ENCODE assay signal across 12 cellular contexts in genomic region chr16:31130899-31131298, GRCh38. TPM values are rescaled to one million over a fixed set of nuclear protein-coding genes. Genes with fewer than 3 reads are reported as not detected.
DNase-seq lines count a peak whose midpoint lies in the region; ATAC-seq and TF ChIP-seq lines count a peak whose summit lies in the region.
"Had no signal": no experiment of that assay in that cellular context is flagged by ENCODE, and none has a peak within 500 bp of the region (broad histone marks: within the 10 kb centered on the region; RNA-seq: fewer than 3 reads in every experiment).

No MANE protein-coding gene starts in this region.

- H3K4me1 ChIP-seq in breast epithelium (peaks cover 4 to 55% of the 10 kb centered on the region in 2 donors), left lung (peaks cover 17 to 85% of the 10 kb centered on the region in 2 donors), tibial nerve (peaks cover 0 to 43% (median 2%) of the 10 kb centered on the region in 4 donors)

- 72 to 76% methylated on average over 5 to 6 of the region's 6 CpGs for WGBS in tibial nerve, 2 donors

- H3K9me3 Mint-ChIP-seq in endothelial cell (ENCODE audit: unreplicated experiment) = no peaks in the 10 kb centered on the region
- H3K9me3 Mint-ChIP-seq: activated T-helper 17 cell treated with anti-CD3 and anti-CD28 coated beads, Interleukin-2, amount 50 U/mL, for 72 hours; CD8-positive, alpha-beta T cell had no signal

- no peak overlapping the region for H3K27ac Mint-ChIP-seq in endothelial cell (ENCODE audit: unreplicated experiment)
- H3K27ac Mint-ChIP-seq: activated T-helper 17 cell treated with anti-CD3 and anti-CD28 coated beads, Interleukin-2, amount 50 U/mL, for 72 hours; CD8-positive, alpha-beta T cell had no signal

- peak overlapping the region in 1 of 3 donors; percentile 40 for H3K4me3 ChIP-seq in breast epithelium
- no peak overlapping the region for H3K4me3 ChIP-seq in left lung
- H3K4me3 ChIP-seq in tibial nerve = no peak overlapping the region

- peak overlapping the region; percentile 95 for H3K27ac ChIP-seq in breast epithelium
- peak overlapping the region; percentile 90 to 97 for H3K27ac ChIP-seq in left lung
- H3K27ac ChIP-seq in tibial nerve = peak overlapping the region in 3 of 4 donors; percentile 47 to 85 (median 84)

- peaks cover 8% of the 10 kb centered on the region for H3K4me1 Mint-ChIP-seq in endothelial cell (ENCODE audit: unreplicated experiment)

- H3K36me3 Mint-ChIP-seq in endothelial cell (ENCODE audit: low read depth, unreplicated experiment) = peaks cover 30% of the 10 kb centered on the region

- TF ChIP-seq CTCF in breast epithelium (IDR thresholded peaks at IDR 0.05) (no peak), left lung (IDR thresholded peaks at IDR 0.05) (no peak), tibial nerve (IDR thresholded peaks at IDR 0.05) (no peak), endothelial cell (IDR thresholded peaks at IDR 0.05; ENCODE audit: unreplicated experiment) (no peak)

- intact Hi-C loops in breast epithelium (cut with DNase I; ENCODE audit: low total_unique reads) = no loop called here
- intact Hi-C loops in left lung (cut with DNase I) = no loop called here

- H3K36me3 ChIP-seq in breast epithelium = no peaks in the 10 kb centered on the region
- peaks cover 0 to 47% of the 10 kb centered on the region in 2 donors for H3K36me3 ChIP-seq in left lung
- H3K36me3 ChIP-seq in tibial nerve = peaks cover 0 to 75% (median 4%) of the 10 kb centered on the region in 3 donors

- H3K27me3 Mint-ChIP-seq in endothelial cell (ENCODE audit: unreplicated experiment) = peaks cover 10% of the 10 kb centered on the region
- H3K27me3 Mint-ChIP-seq: activated T-helper 17 cell treated with anti-CD3 and anti-CD28 coated beads, Interleukin-2, amount 50 U/mL, for 72 hours had no signal

- no peak for TF ChIP-seq EP300 in tibial nerve (IDR thresholded peaks at IDR 0.05)

- no peak overlapping the region for H3K4me3 Mint-ChIP-seq in endothelial cell (ENCODE audit: unreplicated experiment)
- H3K4me3 Mint-ChIP-seq: activated T-helper 17 cell treated with anti-CD3 and anti-CD28 coated beads, Interleukin-2, amount 50 U/mL, for 72 hours; CD8-positive, alpha-beta T cell had no signal

- H3K9me3 ChIP-seq in breast epithelium = no peaks in the 10 kb centered on the region
- H3K9me3 ChIP-seq in left lung = no peaks in the 10 kb centered on the region
- H3K9me3 ChIP-seq in tibial nerve = no peaks in the 10 kb centered on the region

- no peaks in the 10 kb centered on the region for H3K27me3 ChIP-seq in breast epithelium
- H3K27me3 ChIP-seq in left lung = peaks cover 0 to 8% of the 10 kb centered on the region in 2 donors
- H3K27me3 ChIP-seq in tibial nerve = peaks cover 0 to 9% of the 10 kb centered on the region in 2 donors

- ATAC-seq in left lung = peak; percentile 54
- ATAC-seq in GM19351 (IDR thresholded peaks at IDR 0.05; ENCODE audit: unreplicated experiment) = no peak
- no peak for ATAC-seq in GM19023 (IDR thresholded peaks at IDR 0.05; ENCODE audit: unreplicated experiment)
- ATAC-seq: activated T-helper 17 cell treated with anti-CD3 and anti-CD28 coated beads, Interleukin-2, amount 50 U/mL, for 72 hours; CD8-positive, alpha-beta T cell had no signal

- DNase-seq in HT-29 (ENCODE audit: low spot score) (peak; percentile 95), breast epithelium (ENCODE audit: low spot score in 2 of 2) (peak; percentile 95 to 97), left lung (peak; percentile 88 to 90), tibial nerve (ENCODE audit: low spot score in 2 of 2) (no peak), endothelial cell (ENCODE audit: low spot score) (no peak), dedifferentiated amniotic fluid mesenchymal stem cell (ENCODE audit: extremely low spot score) (no peak)
- DNase-seq: CD8-positive, alpha-beta T cell; NCI-H1436 treated with DMSO at 0.1 percent for 48 hours; NK-92 treated with Interleukin-12 subunit alpha and Interleukin-12 subunit beta, amount 100 ng/mL, for 24 hours had no signal

- TF ChIP-seq POLR2A in breast epithelium (IDR thresholded peaks at IDR 0.05) (no peak), tibial nerve (IDR thresholded peaks at IDR 0.05) (no peak)

RNA-seq across cellular contexts. Expression of gene PRSS8, which starts 4.6 kb away (rescaled TPM):
- 116 and 128 TPM in 2 replicates for total RNA-seq in HT-29 (2014; rRNA removed; shearing (Covaris generic))
- total RNA-seq in breast epithelium (10 to 100 TPM in 2 of 3 donors, not detected in 1; 23.6 to 54.4 TPM), left lung (100 to 1,000 TPM in 1 of 2 donors, 10 to 100 TPM in 1; 61.2 to 129 TPM), tibial nerve (under 1 TPM in 1 of 4 donors, not detected in 3; 0.20 TPM), endothelial cell (ENCODE audit: unreplicated experiment) (3.8 TPM)
- total RNA-seq: activated T-helper 17 cell treated with anti-CD3 and anti-CD28 coated beads, Interleukin-2, amount 50 U/mL, for 72 hours; CD8-positive, alpha-beta T cell had no signal

RNA-seq across cellular contexts. Expression of gene KAT8, which starts 13.4 kb away (rescaled TPM):
- 50.1 and 55.7 TPM in 2 replicates for total RNA-seq in HT-29 (2014; rRNA removed; shearing (Covaris generic))
- total RNA-seq in breast epithelium (10 to 100 TPM; 53.6 to 85.0 (median 67.8) TPM), left lung (10 to 100 TPM; 49.8 to 55.0 TPM), tibial nerve (10 to 100 TPM; 79.5 to 99.0 (median 92.7) TPM), endothelial cell (ENCODE audit: unreplicated experiment) (49.7 TPM)

RNA-seq across cellular contexts. Expression of gene PRSS36, which starts 19.0 kb away (rescaled TPM):
- 2.3 and 4.1 TPM in 2 replicates for total RNA-seq in HT-29 (2014; rRNA removed; shearing (Covaris generic))
- total RNA-seq in breast epithelium = 1 to 10 TPM in 2 of 3 donors, under 1 TPM in 1; 0.98 to 8.3 (median 2.0) TPM
- total RNA-seq in left lung = 1 to 10 TPM; 4.8 to 5.8 TPM
- 10 to 100 TPM in 2 of 4 donors, 1 to 10 TPM in 2; 6.5 to 21.3 (median 10.8) TPM for total RNA-seq in tibial nerve
- 0.74 TPM for total RNA-seq in endothelial cell (ENCODE audit: unreplicated experiment)

RNA-seq across cellular contexts. Expression of gene BCKDK, which starts 22.7 kb away (rescaled TPM):
- 53.2 and 56.3 TPM in 2 replicates for total RNA-seq in HT-29 (2014; rRNA removed; shearing (Covaris generic))
- total RNA-seq in breast epithelium (10 to 100 TPM; 31.8 to 33.6 (median 33.5) TPM), left lung (10 to 100 TPM; 36.1 to 43.8 TPM), tibial nerve (10 to 100 TPM; 37.9 to 53.4 (median 45.6) TPM), endothelial cell (ENCODE audit: unreplicated experiment) (56.8 TPM)

RNA-seq across cellular contexts. Expression of gene VKORC1, which starts 36.3 kb away (rescaled TPM):
- total RNA-seq in HT-29 (2014; rRNA removed; shearing (Covaris generic)) = 72.3 and 74.4 TPM in 2 replicates
- total RNA-seq in breast epithelium (100 to 1,000 TPM in 1 of 3 donors, 10 to 100 TPM in 2; 82.6 to 143 (median 86.3) TPM), left lung (100 to 1,000 TPM in 1 of 2 donors, 10 to 100 TPM in 1; 76.4 to 102 TPM), tibial nerve (100 to 1,000 TPM; 114 to 180 (median 136) TPM), endothelial cell (ENCODE audit: unreplicated experiment) (59.6 TPM)

Comparison
In these comparisons a context has a peak if more than half of its experiments do, and no peak if none do; other contexts are left out.
1. DNase-seq: peak in HT-29 (single experiment), breast epithelium (2 of 2) and left lung (2 of 2); none in tibial nerve (0 of 2), endothelial cell (single experiment) and dedifferentiated amniotic fluid mesenchymal stem cell (single experiment).
2. Peak in every context shown above with its lines, with median percentiles within 50 percentile points of each other: H3K27ac ChIP-seq.